27 cellular contexts compared by ENCODE assay signal in genomic region chr5:14762568-14763216, GRCh38.
DNase-seq lines count a peak whose midpoint lies in the region; ATAC-seq, FAIRE-seq and TF ChIP-seq lines count a peak whose summit lies in the region.
"Had no signal": no experiment of that assay in that cellular context is flagged by ENCODE, and none has a peak within 500 bp of the region (broad histone marks: within the 10 kb centered on the region; RNA-seq: fewer than 3 reads in every experiment).

No MANE protein-coding gene starts in this region.

- intact Hi-C loops in psoas muscle (cut with DNase I) = loop anchor here in 1 of 2 donors (5.0 kb wide), 1 partner anchor 60 kb away; no protein-coding TSS in a partner anchor

- ATAC-seq in HG02759 (IDR thresholded peaks at IDR 0.05; ENCODE audit: unreplicated experiment) = peak; percentile 56
- no peak for ATAC-seq in psoas muscle
- no peak for ATAC-seq in HG03457 (IDR thresholded peaks at IDR 0.05; ENCODE audit: unreplicated experiment)
- ATAC-seq: activated CD8-positive, alpha-beta memory T cell treated with anti-CD3 and anti-CD28 coated beads, Interleukin-2, amount 10 ng/mL, durations not matched to agents 7 days and 5 days; K562; natural killer cell had no signal

- peak overlapping the region; percentile 82 for H3K27ac ChIP-seq in psoas muscle
- H3K27ac ChIP-seq: C4-2B, colonic mucosa, esophagus muscularis mucosa had no signal

- TF ChIP-seq CTCF in psoas muscle (IDR thresholded peaks at IDR 0.05) = no peak

- H3K36me3 ChIP-seq in psoas muscle (ENCODE audit: insufficient read depth in 1 of 2, low read depth in 1 of 2) = peaks cover 0 to 12% of the 10 kb centered on the region in 2 donors
- H3K36me3 ChIP-seq: colonic mucosa, HAP-1 had no signal

- no peak for TF ChIP-seq POLR2A in GM12891 (IDR thresholded peaks at IDR 0.05; ENCODE audit: low read depth, low read length)

- H3K4me3 ChIP-seq in psoas muscle = no peak overlapping the region
- H3K4me3 ChIP-seq: colonic mucosa, esophagus muscularis mucosa, HAP-1, K562 had no signal

- no peaks in the 10 kb centered on the region for H3K9me3 ChIP-seq in psoas muscle
- H3K9me3 ChIP-seq: colonic mucosa, esophagus muscularis mucosa, HAP-1 had no signal

- 74 to 82% (median 74%) methylated on average over 4 of the region's 4 CpGs for WGBS in psoas muscle, 3 donors

- DNase-seq in GM12891 (ENCODE audit: insufficient read length, low spot score) (no peak), NCI-H526 (lab: John Stamatoyannopoulos, UW) (peak; percentile 72 to 84), psoas muscle (no peak), NCI-H748 (lab: John Stamatoyannopoulos, UW; ENCODE audit: unreplicated experiment) (no peak), KBM-7 (no peak)
- DNase-seq: activated CD4-positive, alpha-beta T cell treated with anti-CD3 and anti-CD28 coated beads, Interleukin-2, amount 10 ng/mL, durations not matched to agents 7 days and 5 days; activated CD8-positive, alpha-beta memory T cell treated with anti-CD3 and anti-CD28 coated beads, Interleukin-2, amount 10 ng/mL, durations not matched to agents 7 days and 5 days; activated naive CD4-positive, alpha-beta T cell treated with anti-CD3 and anti-CD28 coated beads, Interleukin-2, amount 50 U/mL, for 16 hours; amygdala; Calu3; colonic mucosa; foreskin melanocyte; hippocampal formation; immature natural killer cell; MM.1S; natural killer cell; NCI-H1436 treated with DMSO at 0.1 percent for 48 hours; NCI-H524 treated with DMSO at 0.1 percent for 48 hours; OCI-M1; small intestine had no signal

- peak; percentile 13 for FAIRE-seq in GM12891 (lab: Jason Lieb, UNC)
- FAIRE-seq: K562, small intestine, urothelium cell line had no signal

- in situ Hi-C loops in KBM-7 (cut with MboI; ENCODE audit: low pct_unique_long_range_greater_than_20kb, low sequenced_read_pairs) = no loop called here

- H3K27me3 ChIP-seq in psoas muscle (ENCODE audit: insufficient read depth in 3 of 3, low read length in 2 of 3) = no peaks in the 10 kb centered on the region
- H3K27me3 ChIP-seq: colonic mucosa, esophagus muscularis mucosa had no signal

- peaks cover 42% of the 10 kb centered on the region for H3K4me1 ChIP-seq in psoas muscle
- H3K4me1 ChIP-seq: colonic mucosa had no signal

TF ChIP-seq in GM12891, 5 proteins besides CTCF, POLR2A, EP300 and RAD21:
- TF ChIP-seq SPI1 (IDR thresholded peaks at IDR 0.05; ENCODE audit: low read depth, low read length) (no peak), POLR2AphosphoS5 (IDR thresholded peaks at IDR 0.05; ENCODE audit: low read depth, low read length) (no peak), PAX5 (IDR thresholded peaks at IDR 0.05; ENCODE audit: insufficient read depth, low read length, severe bottlenecking) (no peak), TAF1 (IDR thresholded peaks at IDR 0.05; ENCODE audit: low read depth, low read length) (no peak), POU2F2 (IDR thresholded peaks at IDR 0.05; ENCODE audit: low read depth, low read length) (no peak)

Comparison
In these comparisons a context has a peak if more than half of its experiments do, and no peak if none do; other contexts are left out.
1. DNase-seq: peak in NCI-H526 (2 of 2); none in GM12891 (single experiment), psoas muscle (0 of 2), NCI-H748 (single experiment) and KBM-7 (single experiment).